19 cellular contexts compared by ENCODE assay signal in the genomic region with DNA sequence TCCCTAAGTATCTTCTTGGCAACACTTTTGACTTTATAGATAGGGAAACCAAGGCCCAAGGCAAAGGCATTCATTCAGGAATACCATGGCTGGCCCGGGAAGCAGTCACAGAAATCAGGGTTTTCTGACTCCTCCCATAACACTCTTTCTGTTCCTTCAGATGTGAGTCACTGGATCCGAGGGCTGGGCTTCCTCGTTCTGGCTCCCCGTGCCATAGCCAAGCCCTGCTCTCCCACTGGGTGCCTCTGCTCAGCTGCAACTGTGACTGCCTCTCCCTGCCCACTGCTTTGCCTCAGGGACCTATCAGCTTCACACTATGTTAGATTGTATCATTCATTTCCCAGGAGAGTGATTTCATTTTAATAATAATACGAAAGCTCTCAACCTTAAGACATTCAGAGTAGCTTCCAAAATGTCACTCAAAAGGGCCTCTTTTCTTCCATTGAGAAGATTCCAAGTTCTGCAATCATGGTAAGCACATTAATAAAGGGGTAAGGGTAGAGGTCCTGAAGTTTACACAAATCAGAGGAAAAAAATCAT. TPM values are rescaled to one million over a fixed set of nuclear protein-coding genes. Genes with fewer than 3 reads are reported as not detected.
A peak's percentile ranks its signal among the peaks of the same experiment; 100 is the strongest.
DNase-seq lines count a peak whose midpoint lies in the region; ATAC-seq and TF ChIP-seq lines count a peak whose summit lies in the region.
"Had no signal": no experiment of that assay in that cellular context is flagged by ENCODE, and none has a peak within 500 bp of the region (broad histone marks: within the 10 kb centered on the region; RNA-seq: fewer than 3 reads in every experiment).

No MANE protein-coding gene starts in this region.

- H4K20me1 ChIP-seq in GM23338 (replicated peaks; ENCODE audit: insufficient read depth), result peaks cover 2% of the 10 kb centered on the region; the same call in 1 of the 2 replicates

- H3K18ac ChIP-seq in mesenchymal stem cell (ENCODE audit: low read depth in 1 of 2, low read length in 2 of 2), result no peak overlapping the region

- no peak overlapping the region for H4K8ac ChIP-seq in mesenchymal stem cell (ENCODE audit: low read length)

- no peak overlapping the region for H3K27ac ChIP-seq in GM23338 (ENCODE audit: low read depth)
- H3K27ac ChIP-seq in mesenchymal stem cell (ENCODE audit: low read length, poor library complexity, severe bottlenecking), result no peak overlapping the region
- H3K27ac ChIP-seq: KMS-11 had no signal

- no peak overlapping the region for H2BK120ac ChIP-seq in mesenchymal stem cell (ENCODE audit: low read depth, low read length)

- H3K4me2 ChIP-seq in GM23338 (peak overlapping the region; percentile 53), mesenchymal stem cell (ENCODE audit: low read length, poor library complexity, severe bottlenecking) (no peak overlapping the region)
- H3K4me2 ChIP-seq: KMS-11 had no signal

- H3K79me2 ChIP-seq in GM23338 (replicated peaks; ENCODE audit: insufficient read depth), result peaks cover 77% of the 10 kb centered on the region

- TF ChIP-seq CTCF in GM23338 (conservative IDR thresholded peaks at IDR 0.05; ENCODE audit: low read depth in 2 of 2), result no peak
- TF ChIP-seq CTCF in epithelial cell of esophagus (IDR thresholded peaks at IDR 0.05; ENCODE audit: insufficient read depth, low read depth, low read length, missing control alignments), result no peak

- H3K4me3 Mint-ChIP-seq in GM23338, result no peak overlapping the region; the same call in 2 of the 3 replicates
- H3K4me3 Mint-ChIP-seq: B cell; CD8-positive, alpha-beta T cell had no signal

- H4K91ac ChIP-seq in mesenchymal stem cell (ENCODE audit: low read length), result no peak overlapping the region

- peaks cover 77% of the 10 kb centered on the region for H3K4me1 ChIP-seq in GM23338 (ENCODE audit: insufficient read depth)
- H3K4me1 ChIP-seq in mesenchymal stem cell (ENCODE audit: control insufficient read depth, insufficient read depth, low read depth, low read length), result no peaks in the 10 kb centered on the region

- peaks cover under 1% of the 10 kb centered on the region; the same call in 1 of the 3 replicates for H3K9me3 Mint-ChIP-seq in GM23338

- no peaks in the 10 kb centered on the region for H3K36me3 ChIP-seq in GM23338 (ENCODE audit: insufficient read depth)
- no peaks in the 10 kb centered on the region for H3K36me3 ChIP-seq in MG63
- no peaks in the 10 kb centered on the region for H3K36me3 ChIP-seq in mesenchymal stem cell (ENCODE audit: control insufficient read depth in 1 of 2, insufficient read depth in 2 of 2, low read depth in 1 of 2, low read length in 2 of 2)

- H3K14ac ChIP-seq in mesenchymal stem cell (ENCODE audit: low read length in 2 of 2), result no peak overlapping the region

- no peak overlapping the region for H3K27ac Mint-ChIP-seq in GM23338
- H3K27ac Mint-ChIP-seq: B cell; CD8-positive, alpha-beta T cell had no signal

- 34% methylated on average over 5 of the region's 5 CpGs for WGBS in mesenchymal stem cell

- H3K4me3 ChIP-seq in GM23338 (peak overlapping the region; percentile 9; the same call in 1 of the 2 replicates), MG63 (no peak overlapping the region), epithelial cell of esophagus (ENCODE audit: low read length) (no peak overlapping the region), mesenchymal stem cell (ENCODE audit: insufficient read depth in 1 of 2, low read depth in 1 of 2, low read length in 2 of 2) (no peak overlapping the region)

- ATAC-seq in GM23338, result peak; percentile 42
- ATAC-seq: CD8-positive, alpha-beta T cell had no signal

- H3K9ac ChIP-seq in mesenchymal stem cell (ENCODE audit: low read length), result no peak overlapping the region
- H3K9ac ChIP-seq: KMS-11 had no signal

- peaks cover 79% of the 10 kb centered on the region for H3K4me1 Mint-ChIP-seq in GM23338
- H3K4me1 Mint-ChIP-seq: B cell had no signal

- H3K4ac ChIP-seq in mesenchymal stem cell (ENCODE audit: low read depth in 1 of 2, low read length in 2 of 2), result no peak overlapping the region

- H2AFZ ChIP-seq in GM23338, result no peak overlapping the region
- no peak overlapping the region for H2AFZ ChIP-seq in mesenchymal stem cell (ENCODE audit: low read depth, low read length)

- H3K23ac ChIP-seq in mesenchymal stem cell (ENCODE audit: low read length in 2 of 2), result no peak overlapping the region

- no peaks in the 10 kb centered on the region for H3K79me1 ChIP-seq in mesenchymal stem cell (replicated peaks; ENCODE audit: low read length, poor library complexity, severe bottlenecking)

- 0 out of 2 replicates have a peak, but pooled peaks cover 2% of the 10 kb centered on the region for H3K9me2 ChIP-seq in GM23338 (ENCODE audit: insufficient read depth)

- H3K27me3 ChIP-seq in GM23338 (ENCODE audit: insufficient read depth) (no peaks in the 10 kb centered on the region), MG63 (no peaks in the 10 kb centered on the region), mesenchymal stem cell (ENCODE audit: control insufficient read depth in 1 of 2, insufficient read depth in 1 of 2, low read length in 2 of 2) (no peaks in the 10 kb centered on the region)

- DNase-seq in GM23338 (ENCODE audit: low spot score) (peak; percentile 41), MG63 (peak; percentile 38), epithelial cell of esophagus (ENCODE audit: low read depth) (peak; percentile 6), putamen (ENCODE audit: low spot score) (peak; percentile 69), NCI-H526 treated with DMSO at 0.1 percent for 48 hours (lab: John Stamatoyannopoulos, UW) (no peak), mesenchymal stem cell (no peak)
- no peak for DNase-seq in activated CD4-positive, alpha-beta T cell treated with anti-CD3 and anti-CD28 coated beads for 1 hour
- DNase-seq: ACHN; CD8-positive, alpha-beta T cell; DND-41; GF-D8; H7; NCI-H1105; NCI-H187 treated with DMSO at 0.1 percent for 48 hours; NCI-H2171 treated with DMSO at 0.1 percent for 48 hours; SIG-M5 had no signal

- H3F3A ChIP-seq in GM23338 (replicated peaks; ENCODE audit: low read depth), result peaks cover 30% of the 10 kb centered on the region

- H3K27me3 Mint-ChIP-seq in GM23338 (ENCODE audit: insufficient read depth, low read depth, poor library complexity), result peaks cover 8% of the 10 kb centered on the region
- H3K27me3 Mint-ChIP-seq: B cell had no signal

- H3K9me3 ChIP-seq in MG63, result no peaks in the 10 kb centered on the region
- peaks cover 5% of the 10 kb centered on the region for H3K9me3 ChIP-seq in mesenchymal stem cell (ENCODE audit: control insufficient read depth, low read length)

- no peak overlapping the region for H2BK12ac ChIP-seq in mesenchymal stem cell (ENCODE audit: low read length in 2 of 2)

- peaks cover 9% of the 10 kb centered on the region for H3K36me3 Mint-ChIP-seq in GM23338 (ENCODE audit: low read depth)
- H3K36me3 Mint-ChIP-seq: CD8-positive, alpha-beta T cell had no signal

- H2BK5ac ChIP-seq in mesenchymal stem cell (ENCODE audit: low read depth, low read length, poor library complexity, severe bottlenecking), result no peak overlapping the region

- H2BK15ac ChIP-seq in mesenchymal stem cell (ENCODE audit: low read depth, poor library complexity, severe bottlenecking), result no peak overlapping the region

- H2AK5ac ChIP-seq in mesenchymal stem cell (ENCODE audit: low read length, severe bottlenecking), result no peak overlapping the region

TF ChIP-seq in GM23338, 12 proteins besides CTCF, POLR2A, EP300 and RAD21 (continues in another document):
- TF ChIP-seq POLR2AphosphoS5 (IDR thresholded peaks at IDR 0.05; ENCODE audit: low read depth), result no peak

RNA-seq across cellular contexts. Expression of a gene that starts 50.2 kb away (rescaled TPM):
- total RNA-seq in GM23338 (2014; rRNA removed; shearing (Covaris generic)), result 119 and 131 TPM in 2 replicates
- polyA plus RNA-seq in GM23338 (2016; fragmentation: Nextera tagmentation; extraction: Ambion mirVana), result 46.8 and 56.5 TPM in 2 replicates
- 1.8 and 3.6 TPM in 2 replicates for total RNA-seq in MG63 (2014; rRNA removed; shearing (Covaris generic); ENCODE audit: low replicate concordance)
- polyA plus RNA-seq in mesenchymal stem cell (2013, experiment 1 of 2), result 0.46 TPM
- polyA plus RNA-seq in mesenchymal stem cell (2013, experiment 2 of 2), result 0.44 TPM
- total RNA-seq: B cell, MCF 10A had no signal

Comparison
In these comparisons a context has a peak if more than half of its experiments do, and no peak if none do; other contexts are left out.
1. DNase-seq: peak in GM23338 (single experiment), MG63 (single experiment), epithelial cell of esophagus (single experiment) and putamen (single experiment); none in NCI-H526 treated with DMSO at 0.1 percent for 48 hours (single experiment), activated CD4-positive, alpha-beta T cell treated with anti-CD3 and anti-CD28 coated beads for 1 hour (single experiment) and mesenchymal stem cell (single experiment).
2. RNA of a gene that starts 50.2 kb away (total RNA-seq): 119 to 131 TPM in GM23338; 1.8 to 3.6 TPM in MG63; every median in the first group is over 10 times any median in the second.